Comparison of ENCODE assay signal across 10 cellular contexts in the genomic region with DNA sequence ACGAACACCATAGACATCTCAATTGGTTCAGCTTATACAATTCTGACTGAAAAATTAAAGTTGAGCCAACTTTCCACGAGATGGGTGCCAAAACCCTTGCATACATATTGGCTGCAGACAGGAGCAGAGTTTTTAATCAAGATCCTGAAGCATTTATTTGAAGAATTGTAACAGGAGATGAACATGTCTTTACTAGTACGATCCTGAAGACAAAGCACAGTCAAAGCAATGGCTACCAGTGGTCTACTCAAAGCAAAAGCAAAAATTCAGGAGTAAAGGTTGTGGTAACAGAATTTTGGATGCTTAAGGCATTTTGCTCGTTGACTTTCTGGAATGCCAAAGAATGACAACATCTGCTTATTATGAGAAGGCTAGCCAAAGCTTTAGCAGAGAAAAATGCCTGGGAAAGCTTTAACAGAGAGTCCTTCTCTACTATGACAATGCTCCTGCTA. TPM values are rescaled to one million over a fixed set of nuclear protein-coding genes. Genes with fewer than 3 reads are reported as not detected.
DNase-seq lines count a peak whose midpoint lies in the region; ATAC-seq and TF ChIP-seq lines count a peak whose summit lies in the region.
"Had no signal": no experiment of that assay in that cellular context is flagged by ENCODE, and none has a peak within 500 bp of the region (broad histone marks: within the 10 kb centered on the region; RNA-seq: fewer than 3 reads in every experiment).

No MANE protein-coding gene starts in this region.

- H3K27ac ChIP-seq in mammary epithelial cell (ENCODE audit: insufficient read depth, low read depth, low read length), result peak overlapping the region; percentile 0
- H3K27ac ChIP-seq in right atrium auricular region, result peak overlapping the region; percentile 17 to 23

- H3K9me3 ChIP-seq in mammary epithelial cell (replicated peaks; ENCODE audit: insufficient read depth, low read length), result no peaks in the 10 kb centered on the region
- H3K9me3 ChIP-seq in right atrium auricular region, result no peaks in the 10 kb centered on the region
- H3K9me3 ChIP-seq in skeletal muscle satellite cell (replicated peaks; ENCODE audit: low read length), result no peaks in the 10 kb centered on the region

- TF ChIP-seq CTCF in mammary epithelial cell (conservative IDR thresholded peaks at IDR 0.05 in 1 of 2, IDR thresholded peaks at IDR 0.05 in 1 of 2; ENCODE audit: extremely low read depth in 1 of 2, insufficient read depth in 1 of 2, low read depth in 1 of 2, low read length in 2 of 2) (no peak), right atrium auricular region (IDR thresholded peaks at IDR 0.05) (no peak), endothelial cell (IDR thresholded peaks at IDR 0.05; ENCODE audit: unreplicated experiment) (no peak)

- 3% methylated on average over 4 of the region's 4 CpGs for WGBS in mammary epithelial cell (ENCODE audit: low coverage, missing lambda C conversion rate)

- H3K4me1 ChIP-seq in mammary epithelial cell (ENCODE audit: insufficient read depth, low read length), result peaks cover 8% of the 10 kb centered on the region
- H3K4me1 ChIP-seq in right atrium auricular region, result peaks cover 0 to 51% of the 10 kb centered on the region in 2 donors
- H3K4me1 ChIP-seq in skeletal muscle satellite cell (ENCODE audit: control insufficient read depth, insufficient read depth, low read length), result peaks cover 9% of the 10 kb centered on the region

- H3K4me3 ChIP-seq in mammary epithelial cell (replicated peaks in 1 of 3; ENCODE audit: insufficient read depth in 1 of 3, low read depth in 2 of 3, low read length in 3 of 3) (no peak overlapping the region), right atrium auricular region (no peak overlapping the region), skeletal muscle satellite cell (ENCODE audit: low read length) (no peak overlapping the region)

- no peaks in the 10 kb centered on the region for H4K20me1 ChIP-seq in mammary epithelial cell (ENCODE audit: insufficient read depth, low read length)

- peaks cover 14% of the 10 kb centered on the region for H3K4me1 Mint-ChIP-seq in endothelial cell (ENCODE audit: unreplicated experiment)
- peaks cover 54% of the 10 kb centered on the region for H3K4me1 Mint-ChIP-seq in stimulated activated naive CD8-positive, alpha-beta T cell treated with anti-CD3 and anti-CD28 coated beads, Interleukin-15, amount 100 ng/mL, for 72 hours

- H3K9ac ChIP-seq in mammary epithelial cell (ENCODE audit: insufficient read depth, low read length) (no peak overlapping the region), skeletal muscle satellite cell (ENCODE audit: low read depth, low read length) (no peak overlapping the region)

- peak overlapping the region; percentile 78 for H3K4me2 ChIP-seq in mammary epithelial cell (ENCODE audit: insufficient read depth, low read depth, low read length)
- peak overlapping the region; percentile 26 for H3K4me2 ChIP-seq in skeletal muscle satellite cell (ENCODE audit: low read length)

- no peak overlapping the region for H3K4me3 Mint-ChIP-seq in endothelial cell (ENCODE audit: unreplicated experiment)
- no peak overlapping the region for H3K4me3 Mint-ChIP-seq in stimulated activated naive CD8-positive, alpha-beta T cell treated with anti-CD3 and anti-CD28 coated beads, Interleukin-15, amount 100 ng/mL, for 72 hours

- no peak for ATAC-seq in stimulated activated naive CD8-positive, alpha-beta T cell treated with anti-CD3 and anti-CD28 coated beads, Interleukin-15, amount 100 ng/mL, for 72 hours

- H3K27ac Mint-ChIP-seq in endothelial cell (ENCODE audit: unreplicated experiment), result no peak overlapping the region
- peak overlapping the region in 1 of 2 donors; percentile 36 for H3K27ac Mint-ChIP-seq in stimulated activated naive CD8-positive, alpha-beta T cell treated with anti-CD3 and anti-CD28 coated beads, Interleukin-15, amount 100 ng/mL, for 72 hours

- no peaks in the 10 kb centered on the region for H3K9me3 Mint-ChIP-seq in endothelial cell (ENCODE audit: unreplicated experiment)
- peaks cover 14 to 21% of the 10 kb centered on the region in 2 donors for H3K9me3 Mint-ChIP-seq in stimulated activated naive CD8-positive, alpha-beta T cell treated with anti-CD3 and anti-CD28 coated beads, Interleukin-15, amount 100 ng/mL, for 72 hours

- no peaks in the 10 kb centered on the region for H3K27me3 ChIP-seq in mammary epithelial cell (ENCODE audit: insufficient read depth, low read length)
- H3K27me3 ChIP-seq in right atrium auricular region, result no peaks in the 10 kb centered on the region
- H3K27me3 ChIP-seq in skeletal muscle satellite cell (ENCODE audit: control insufficient read depth, insufficient read depth, low read length), result no peaks in the 10 kb centered on the region

- peaks cover 1% of the 10 kb centered on the region for H3K27me3 Mint-ChIP-seq in endothelial cell (ENCODE audit: unreplicated experiment)
- no peaks in the 10 kb centered on the region for H3K27me3 Mint-ChIP-seq in stimulated activated naive CD8-positive, alpha-beta T cell treated with anti-CD3 and anti-CD28 coated beads, Interleukin-15, amount 100 ng/mL, for 72 hours

- H2AFZ ChIP-seq in mammary epithelial cell (ENCODE audit: low read depth, low read length), result peak overlapping the region; percentile 47

- H3K36me3 ChIP-seq in mammary epithelial cell (ENCODE audit: insufficient read depth, low read length) (no peaks in the 10 kb centered on the region), right atrium auricular region (no peaks in the 10 kb centered on the region), skeletal muscle satellite cell (ENCODE audit: insufficient read depth, low read length) (no peaks in the 10 kb centered on the region)

- BruUV-seq in mammary epithelial cell (replicated peaks; lab: Mats Ljungman, UMichigan), result no TSS peak

- H3K79me2 ChIP-seq in mammary epithelial cell (ENCODE audit: insufficient read depth, low read length), result peaks cover 77% of the 10 kb centered on the region

- in situ Hi-C loops in mammary epithelial cell (cut with MboI; ENCODE audit: low sequenced_read_pairs in 2 of 2) (no loop called here), KBM-7 (cut with MboI; ENCODE audit: low pct_unique_long_range_greater_than_20kb, low sequenced_read_pairs) (loop anchor here (25.0 kb wide), 1 partner anchor 172 kb away; no protein-coding TSS in a partner anchor)

- dilution Hi-C loops in mammary epithelial cell (cut with HindIII; ENCODE audit: low sequenced_read_pairs), result no loop called here

- CTCF ChIA-PET in mammary epithelial cell (lab: Charles Lee; ENCODE audit: low non-redundant PET), result no interaction called here

- peaks cover 8% of the 10 kb centered on the region for H3K36me3 Mint-ChIP-seq in endothelial cell (ENCODE audit: low read depth, unreplicated experiment)

- DNase-seq in GM04503 (ENCODE audit: low read depth), result peak; percentile 77
- peak; percentile 31 for DNase-seq in mammary epithelial cell
- DNase-seq in right atrium auricular region (ENCODE audit: low spot score), result no peak
- no peak for DNase-seq in endothelial cell (ENCODE audit: low spot score)
- DNase-seq in NCI-H1436 (lab: John Stamatoyannopoulos, UW), result no peak
- no peak for DNase-seq in KBM-7
- DNase-seq in stimulated activated naive CD8-positive, alpha-beta T cell treated with anti-CD3 and anti-CD28 coated beads, Interleukin-15, amount 100 ng/mL, for 72 hours, result no peak
- DNase-seq: activated CD8-positive, alpha-beta memory T cell treated with anti-CD3 and anti-CD28 coated beads for 24 hours; NCI-H82 had no signal

- intact Hi-C loops in mammary epithelial cell (cut with micrococcal nuclease), result no loop called here

RNA-seq across cellular contexts. Expression of a gene that starts 20.7 kb away (rescaled TPM):
- 10 to 100 TPM; 22.8 to 37.5 TPM for total RNA-seq in mammary epithelial cell
- 8.3 TPM for polyA plus RNA-seq in mammary epithelial cell
- 27.3 TPM for polyA minus RNA-seq in mammary epithelial cell
- total RNA-seq in right atrium auricular region, result 10 to 100 TPM; 14.5 to 17.2 TPM
- 19.2 and 22.1 TPM in 2 replicates for total RNA-seq in skeletal muscle satellite cell (2012; rRNA removed)
- 52.0 TPM for total RNA-seq in endothelial cell (ENCODE audit: unreplicated experiment)

Comparison
In these comparisons a context has a peak if more than half of its experiments do, and no peak if none do; other contexts are left out.
1. DNase-seq: peak in GM04503 (single experiment) and mammary epithelial cell (single experiment); none in right atrium auricular region (single experiment), endothelial cell (single experiment), NCI-H1436 (single experiment), KBM-7 (single experiment) and stimulated activated naive CD8-positive, alpha-beta T cell treated with anti-CD3 and anti-CD28 coated beads, Interleukin-15, amount 100 ng/mL, for 72 hours (0 of 2).